Comparison of ENCODE assay signal across 8 cellular contexts in the genomic region with DNA sequence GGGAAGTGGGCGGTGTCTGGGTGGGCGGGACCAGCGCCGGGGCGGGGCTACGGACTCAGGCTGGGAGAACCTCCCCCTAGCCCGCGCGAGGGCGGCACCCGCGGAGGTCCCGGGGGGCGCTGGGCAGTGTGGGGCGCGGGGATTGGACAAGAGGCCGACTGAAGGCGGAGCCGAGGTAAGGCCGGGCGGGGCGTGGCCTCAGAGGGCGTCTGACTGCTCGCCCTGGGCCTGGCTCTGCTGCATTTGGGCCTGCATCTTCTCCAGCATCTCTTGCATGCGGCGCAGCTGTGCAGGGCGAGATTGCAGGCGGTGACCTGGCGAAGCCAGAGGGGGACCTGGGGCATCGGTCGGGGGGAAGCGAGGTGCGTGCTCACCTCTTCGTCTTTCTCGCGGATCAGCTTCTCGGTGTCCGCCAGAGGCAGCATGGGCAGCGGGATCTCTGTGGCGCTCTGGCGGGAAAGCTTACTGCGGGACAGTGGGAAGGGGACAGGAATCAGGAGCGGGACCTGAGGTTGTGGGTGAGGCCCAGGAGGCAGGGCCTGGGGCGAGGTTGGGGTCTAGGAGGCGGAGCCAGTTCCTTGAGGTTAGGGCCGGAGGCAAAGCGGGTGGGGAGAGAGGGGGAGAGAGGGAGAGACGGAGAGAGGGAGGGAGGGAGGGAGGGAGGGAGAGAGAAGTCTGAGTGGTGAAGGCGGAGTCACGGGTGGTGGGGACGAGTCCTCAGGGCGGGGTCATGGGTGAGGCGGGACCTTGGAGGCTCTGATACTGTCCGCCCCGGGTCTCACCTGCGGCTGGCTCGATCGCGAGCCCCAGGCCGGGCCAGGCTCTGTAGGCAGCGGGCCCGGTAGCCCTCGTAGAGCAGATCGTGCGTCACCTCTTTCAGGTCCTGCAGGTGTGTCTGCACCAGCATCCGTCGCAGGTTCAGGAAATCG. TPM values are rescaled to one million over a fixed set of nuclear protein-coding genes. Genes with fewer than 3 reads are reported as not detected.
DNase-seq lines count a peak whose midpoint lies in the region; ATAC-seq and TF ChIP-seq lines count a peak whose summit lies in the region.

No MANE protein-coding gene starts in this region.

- ATAC-seq in stimulated activated naive CD8-positive, alpha-beta T cell treated with anti-CD3 and anti-CD28 coated beads, Interleukin-15, Interleukin-2, amounts not matched to agents 100 U/mL and 50 U/mL, for 24 hours = peak; percentile 93

- peak overlapping the region; percentile 99 for H3K27ac Mint-ChIP-seq in activated T-helper 2 cell treated with anti-CD3 and anti-CD28 coated beads, Interferon-gamma antibody, Interleukin-2, Interleukin-4, amounts not matched to agents 10 μg/mL and 5 μg/mL and 100 μg/mL, durations not matched to agents 14 hours and 24 hours and 36 hours
- H3K27ac Mint-ChIP-seq in nephron = peak overlapping the region; percentile 99 to 100 (median 99)

- peaks cover 37% of the 10 kb centered on the region for H3K4me1 Mint-ChIP-seq in activated T-helper 2 cell treated with anti-CD3 and anti-CD28 coated beads, Interferon-gamma antibody, Interleukin-2, Interleukin-4, amounts not matched to agents 10 μg/mL and 5 μg/mL and 100 μg/mL, durations not matched to agents 14 hours and 24 hours and 36 hours (ENCODE audit: low read depth)
- H3K4me1 Mint-ChIP-seq in nephron = peaks cover 19% of the 10 kb centered on the region

- intact Hi-C loops in activated T-helper 2 cell treated with anti-CD3 and anti-CD28 coated beads, Interferon-gamma antibody, Interleukin-2, Interleukin-4, amounts not matched to agents 10 μg/mL and 5 μg/mL and 100 μg/mL, durations not matched to agents 14 hours and 24 hours and 36 hours (cut with micrococcal nuclease) = loop anchor here (1.0 to 10.0 kb wide), 5 partner anchors 8 to 574 kb away; a partner anchor contains a TSS

- no peak for TF ChIP-seq CTCF in nephron (IDR thresholded peaks at IDR 0.05; ENCODE audit: unreplicated experiment in 3 of 3)

- no peaks in the 10 kb centered on the region for H3K9me3 Mint-ChIP-seq in activated T-helper 2 cell treated with anti-CD3 and anti-CD28 coated beads, Interferon-gamma antibody, Interleukin-2, Interleukin-4, amounts not matched to agents 10 μg/mL and 5 μg/mL and 100 μg/mL, durations not matched to agents 14 hours and 24 hours and 36 hours
- H3K9me3 Mint-ChIP-seq in nephron = no peaks in the 10 kb centered on the region

- H3K36me3 Mint-ChIP-seq in activated T-helper 2 cell treated with anti-CD3 and anti-CD28 coated beads, Interferon-gamma antibody, Interleukin-2, Interleukin-4, amounts not matched to agents 10 μg/mL and 5 μg/mL and 100 μg/mL, durations not matched to agents 14 hours and 24 hours and 36 hours (ENCODE audit: low read depth) = peaks cover 33% of the 10 kb centered on the region
- H3K36me3 Mint-ChIP-seq in nephron (ENCODE audit: low read depth) = no peaks in the 10 kb centered on the region

- H3K27me3 Mint-ChIP-seq in activated T-helper 2 cell treated with anti-CD3 and anti-CD28 coated beads, Interferon-gamma antibody, Interleukin-2, Interleukin-4, amounts not matched to agents 10 μg/mL and 5 μg/mL and 100 μg/mL, durations not matched to agents 14 hours and 24 hours and 36 hours (ENCODE audit: low read depth) = no peaks in the 10 kb centered on the region
- peaks cover under 1% of the 10 kb centered on the region for H3K27me3 Mint-ChIP-seq in nephron (ENCODE audit: low read depth)

- H3K4me3 Mint-ChIP-seq in activated T-helper 2 cell treated with anti-CD3 and anti-CD28 coated beads, Interferon-gamma antibody, Interleukin-2, Interleukin-4, amounts not matched to agents 10 μg/mL and 5 μg/mL and 100 μg/mL, durations not matched to agents 14 hours and 24 hours and 36 hours (ENCODE audit: low read depth) = peak overlapping the region; percentile 81
- peak overlapping the region; percentile 87 to 96 (median 88) for H3K4me3 Mint-ChIP-seq in nephron

- DNase-seq in EL (peak; percentile 98), GOT3 (lab: John Stamatoyannopoulos, UW) (peak; percentile 97), LHCN-M2 (ENCODE audit: low read depth) (peak; percentile 97), RPMI7951 (ENCODE audit: low read depth) (peak; percentile 95), fibroblast of peridontal ligament (ENCODE audit: extremely low read depth) (peak; percentile 95)
- peak; percentile 97 for DNase-seq in activated T-helper 2 cell treated with anti-CD3 and anti-CD28 coated beads, Interferon-gamma antibody, Interleukin-2, Interleukin-4, amounts not matched to agents 10 μg/mL and 5 μg/mL and 100 μg/mL, durations not matched to agents 14 hours and 24 hours and 36 hours (ENCODE audit: low spot score)
- peak; percentile 100 for DNase-seq in stimulated activated naive CD8-positive, alpha-beta T cell treated with anti-CD3 and anti-CD28 coated beads, Interleukin-15, Interleukin-2, amounts not matched to agents 100 U/mL and 50 U/mL, for 24 hours

RNA-seq across cellular contexts. Expression of a gene that starts 3.9 kb away (rescaled TPM):
- 0.17 TPM in 1 of 2 replicates, not detected in the other for total RNA-seq in LHCN-M2 (2014; rRNA removed)
- 3.0 TPM for polyA plus RNA-seq in LHCN-M2 (2012)
- not detected in 2 replicates for total RNA-seq in RPMI7951 (2014; rRNA removed; shearing (Covaris generic))
- 169 and 173 TPM in 2 replicates for total RNA-seq in activated T-helper 2 cell treated with anti-CD3 and anti-CD28 coated beads, Interferon-gamma antibody, Interleukin-2, Interleukin-4, amounts not matched to agents 10 μg/mL and 5 μg/mL and 100 μg/mL, durations not matched to agents 14 hours and 24 hours and 36 hours

RNA-seq across cellular contexts. Expression of a gene that starts 3.9 kb away (rescaled TPM):
- 7.2 TPM in 1 of 2 replicates, not detected in the other for total RNA-seq in LHCN-M2 (2014; rRNA removed)
- polyA plus RNA-seq in LHCN-M2 (2012) = 4.3 TPM
- total RNA-seq in RPMI7951 (2014; rRNA removed; shearing (Covaris generic)) = not detected in 2 replicates
- total RNA-seq in activated T-helper 2 cell treated with anti-CD3 and anti-CD28 coated beads, Interferon-gamma antibody, Interleukin-2, Interleukin-4, amounts not matched to agents 10 μg/mL and 5 μg/mL and 100 μg/mL, durations not matched to agents 14 hours and 24 hours and 36 hours = 3.4 and 4.3 TPM in 2 replicates

RNA-seq across cellular contexts. Expression of a gene that starts 8.2 kb away (rescaled TPM):
- 41.8 and 43.9 TPM in 2 replicates for total RNA-seq in LHCN-M2 (2014; rRNA removed)
- polyA plus RNA-seq in LHCN-M2 (2012) = 32.6 TPM
- total RNA-seq in RPMI7951 (2014; rRNA removed; shearing (Covaris generic)) = 12.3 and 14.0 TPM in 2 replicates
- 63.4 and 64.4 TPM in 2 replicates for total RNA-seq in activated T-helper 2 cell treated with anti-CD3 and anti-CD28 coated beads, Interferon-gamma antibody, Interleukin-2, Interleukin-4, amounts not matched to agents 10 μg/mL and 5 μg/mL and 100 μg/mL, durations not matched to agents 14 hours and 24 hours and 36 hours

RNA-seq across cellular contexts. Expression of a gene that starts 16.7 kb away (rescaled TPM):
- 8.8 and 10.3 TPM in 2 replicates for total RNA-seq in LHCN-M2 (2014; rRNA removed)
- 5.5 TPM for polyA plus RNA-seq in LHCN-M2 (2012)
- total RNA-seq in RPMI7951 (2014; rRNA removed; shearing (Covaris generic)) = 3.4 and 5.2 TPM in 2 replicates
- 13.4 TPM in 2 replicates for total RNA-seq in activated T-helper 2 cell treated with anti-CD3 and anti-CD28 coated beads, Interferon-gamma antibody, Interleukin-2, Interleukin-4, amounts not matched to agents 10 μg/mL and 5 μg/mL and 100 μg/mL, durations not matched to agents 14 hours and 24 hours and 36 hours

RNA-seq across cellular contexts. Expression of a gene that starts 23.4 kb away (rescaled TPM):
- 65.6 and 67.6 TPM in 2 replicates for total RNA-seq in LHCN-M2 (2014; rRNA removed)
- 83.6 TPM for polyA plus RNA-seq in LHCN-M2 (2012)
- 20.7 and 22.8 TPM in 2 replicates for total RNA-seq in RPMI7951 (2014; rRNA removed; shearing (Covaris generic))
- total RNA-seq in activated T-helper 2 cell treated with anti-CD3 and anti-CD28 coated beads, Interferon-gamma antibody, Interleukin-2, Interleukin-4, amounts not matched to agents 10 μg/mL and 5 μg/mL and 100 μg/mL, durations not matched to agents 14 hours and 24 hours and 36 hours = 80.1 and 84.5 TPM in 2 replicates

Comparison
In these comparisons a context has a peak if more than half of its experiments do, and no peak if none do; other contexts are left out.
1. Peak in every context shown above with its lines: DNase-seq and ATAC-seq.
2. RNA of a gene that starts 3.9 kb away (total RNA-seq): 169 to 173 TPM in activated T-helper 2 cell treated with anti-CD3 and anti-CD28 coated beads, Interferon-gamma antibody, Interleukin-2, Interleukin-4, amounts not matched to agents 10 μg/mL and 5 μg/mL and 100 μg/mL, durations not matched to agents 14 hours and 24 hours and 36 hours; 0.17 TPM in LHCN-M2 and not detected in RPMI7951; every median in the first group is over 100 times any median in the second.